ENCODE assay signal across 8 cellular contexts in the genomic region with DNA sequence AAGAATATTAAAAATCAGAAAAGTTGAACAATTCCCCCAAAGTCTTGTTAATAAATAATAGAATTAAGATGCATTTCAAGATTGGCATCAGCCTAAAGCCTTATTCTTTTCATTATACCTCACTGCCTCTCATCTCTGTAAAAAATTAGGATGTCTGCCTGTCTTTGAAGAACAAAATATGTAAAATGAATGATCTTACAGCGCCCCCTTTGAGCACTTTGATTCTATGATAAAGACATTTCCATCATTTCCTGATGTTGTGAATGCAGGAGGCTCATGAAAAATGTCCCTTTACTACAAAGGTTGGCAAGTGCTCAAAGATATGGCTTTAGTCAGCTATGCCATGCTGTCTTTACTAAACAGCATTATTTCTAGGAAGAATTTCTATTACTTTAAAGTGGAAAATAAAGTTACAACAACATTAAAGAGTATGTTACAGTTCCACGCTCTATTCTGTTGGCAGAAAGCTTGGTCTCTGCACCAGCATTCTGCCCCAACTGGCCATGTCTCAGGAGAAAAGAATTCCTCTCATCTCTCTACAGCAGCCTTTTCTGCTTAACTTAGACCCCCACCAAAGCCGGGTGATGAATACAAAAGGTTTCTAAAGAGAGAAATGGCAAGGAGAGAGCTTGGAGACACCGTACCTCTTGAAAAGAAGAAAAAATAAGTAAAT.
A peak's percentile ranks its signal among the peaks of the same experiment; 100 is the strongest.
DNase-seq lines count a peak whose midpoint lies in the region; ATAC-seq and TF ChIP-seq lines count a peak whose summit lies in the region.

No MANE protein-coding gene starts in this region.

- H3K4me1 ChIP-seq in fibroblast of lung (ENCODE audit: control insufficient read depth, extremely low read depth, insufficient read depth, low read length), result no peaks in the 10 kb centered on the region
- peaks cover 0 to 11% (median 7%) of the 10 kb centered on the region in 4 donors for H3K4me1 ChIP-seq in sigmoid colon

- WGBS in sigmoid colon, 2 donors, result 55 to 57% methylated on average over 4 of the region's 4 CpGs

- no peaks in the 10 kb centered on the region for H3K36me3 ChIP-seq in fibroblast of lung (ENCODE audit: control insufficient read depth, insufficient read depth, low read length)
- H3K36me3 ChIP-seq in sigmoid colon, result no peaks in the 10 kb centered on the region

- TF ChIP-seq POLR2A in sigmoid colon (IDR thresholded peaks at IDR 0.05), result no peak

- no peak overlapping the region for H2AFZ ChIP-seq in fibroblast of lung (ENCODE audit: low read length)

- no peak overlapping the region for H3K4me2 ChIP-seq in fibroblast of lung (ENCODE audit: extremely low read depth, insufficient read depth, low read length)

- TF ChIP-seq CTCF in 22Rv1 (IDR thresholded peaks at IDR 0.05) (peak; percentile 41), GM10248 (IDR thresholded peaks at IDR 0.05; ENCODE audit: control extremely low read depth, extremely low read depth, low read depth, missing control alignments) (peak; percentile 17), fibroblast of lung (conservative IDR thresholded peaks at IDR 0.05 in 1 of 2, IDR thresholded peaks at IDR 0.05 in 1 of 2; ENCODE audit: low read depth in 1 of 2, low read length in 2 of 2) (peak; percentile 39 to 56), sigmoid colon (IDR thresholded peaks at IDR 0.05) (peak in 1 of 4 experiments; percentile 13)

- H3K79me2 ChIP-seq in fibroblast of lung (ENCODE audit: control insufficient read depth, insufficient read depth, low read length), result no peaks in the 10 kb centered on the region

- intact Hi-C loops in sigmoid colon (cut with DNase I), result no loop called here

- POLR2A ChIA-PET in GM10248 (lab: Yijun Ruan, JAX), result no interaction called here

- H3K9me3 ChIP-seq in fibroblast of lung (ENCODE audit: control insufficient read depth, insufficient read depth, low read depth, low read length) (no peaks in the 10 kb centered on the region), sigmoid colon (no peaks in the 10 kb centered on the region)

- H3K27ac ChIP-seq in 22Rv1 (no peak overlapping the region), fibroblast of lung (ENCODE audit: insufficient read depth, low read length) (no peak overlapping the region), sigmoid colon (peak overlapping the region in 1 of 4 donors; percentile 7)

- CTCF ChIA-PET in GM10248 (lab: Yijun Ruan, JAX), result interaction anchor here (0.8 to 2.3 kb wide), 12 partner anchors 9 to 479 kb away, joined by 3 to 13 read pairs (median 6); no protein-coding TSS in a partner anchor

- no peak for ATAC-seq in GM21423 (IDR thresholded peaks at IDR 0.05; ENCODE audit: unreplicated experiment)

- no peak for DNase-seq in GM10248 (ENCODE audit: extremely low spot score)
- DNase-seq in OCI-M1 (lab: John Stamatoyannopoulos, UW), result peak; percentile 57
- DNase-seq in fibroblast of lung (ENCODE audit: low read depth in 2 of 2), result peak; percentile 69 to 72
- DNase-seq in GM19238 (ENCODE audit: insufficient read length, low spot score), result no peak
- DNase-seq in COR-L47 (lab: John Stamatoyannopoulos, UW), result no peak
- DNase-seq in sigmoid colon, result no peak

- no peaks in the 10 kb centered on the region for H4K20me1 ChIP-seq in fibroblast of lung (ENCODE audit: control insufficient read depth, extremely low read depth, insufficient read depth, low read length)

- no peak overlapping the region for H3K9ac ChIP-seq in fibroblast of lung (ENCODE audit: insufficient read depth, low read length)

- H3K4me3 ChIP-seq in fibroblast of lung (replicated peaks in 1 of 4; ENCODE audit: control extremely low read depth in 1 of 4, insufficient read depth in 1 of 4, low read depth in 3 of 4, low read length in 4 of 4) (no peak overlapping the region), sigmoid colon (no peak overlapping the region)

- TF ChIP-seq EP300 in sigmoid colon (IDR thresholded peaks at IDR 0.05), result no peak

- H3K27me3 ChIP-seq in fibroblast of lung (ENCODE audit: control insufficient read depth, insufficient read depth, low read length), result no peaks in the 10 kb centered on the region
- H3K27me3 ChIP-seq in sigmoid colon, result peaks cover 0 to 5% (median 0%) of the 10 kb centered on the region in 3 donors

Comparison
In these comparisons a context has a peak if more than half of its experiments do, and no peak if none do; other contexts are left out.
1. DNase-seq: peak in OCI-M1 (single experiment) and fibroblast of lung (2 of 2); none in GM10248 (single experiment), GM19238 (single experiment), COR-L47 (single experiment) and sigmoid colon (single experiment).